Comparison of ENCODE assay signal across 8 cellular contexts in genomic region chr2:24077535-24077877, GRCh38. TPM values are rescaled to one million over a fixed set of nuclear protein-coding genes. Genes with fewer than 3 reads are reported as not detected.
A peak's percentile ranks its signal among the peaks of the same experiment; 100 is the strongest.
DNase-seq lines count a peak whose midpoint lies in the region; TF ChIP-seq lines count a peak whose summit lies in the region.

No MANE protein-coding gene starts in this region.

- peak overlapping the region; percentile 95 for H3K27ac ChIP-seq in duodenal mucosa (ENCODE audit: low read depth, low read length)
- peak overlapping the region; percentile 90 for H3K27ac ChIP-seq in muscle layer of duodenum (ENCODE audit: low read length)

- peaks cover 15 to 22% of the 10 kb centered on the region in 2 donors for H3K4me1 ChIP-seq in duodenal mucosa (ENCODE audit: control insufficient read depth in 1 of 2, insufficient read depth in 2 of 2, low read length in 2 of 2)
- H3K4me1 ChIP-seq in muscle layer of duodenum (ENCODE audit: control insufficient read depth in 1 of 2, insufficient read depth in 2 of 2, low read length in 2 of 2) = peaks cover 0 to 17% of the 10 kb centered on the region in 2 donors

- H3K9me3 ChIP-seq in MG63 = no peaks in the 10 kb centered on the region
- H3K9me3 ChIP-seq in duodenal mucosa (ENCODE audit: control insufficient read depth in 1 of 2, low read length in 2 of 2) = no peaks in the 10 kb centered on the region
- no peaks in the 10 kb centered on the region for H3K9me3 ChIP-seq in muscle layer of duodenum (ENCODE audit: control insufficient read depth in 1 of 2, low read length in 2 of 2)

- peak overlapping the region; percentile 81 to 90 for H3K9ac ChIP-seq in duodenal mucosa (ENCODE audit: low read depth in 1 of 2, low read length in 2 of 2)

- DNase-seq in AG04449 (ENCODE audit: low read depth, low spot score) (no peak), MG63 (no peak), NCI-H510A (lab: John Stamatoyannopoulos, UW) (no peak), islet precursor cell (no peak)
- no peak for DNase-seq in stimulated activated CD4-positive, alpha-beta T cell treated with anti-CD3 and anti-CD28 coated beads, Interleukin-12 subunit alpha, Interleukin-12 subunit beta, amount 100 ng/mL, for 4 hours
- DNase-seq in stimulated activated naive CD4-positive, alpha-beta T cell treated with Interleukin-2 at 50 U/mL for 16 hours (lab: John Stamatoyannopoulos, UW) = no peak

- no peak for TF ChIP-seq CTCF in AG04449 (IDR thresholded peaks at IDR 0.05; ENCODE audit: insufficient read depth, low read length, missing control alignments)

- CTCF ChIA-PET in AG04449 (lab: Yijun Ruan, JAX) = interaction anchor here (1.3 to 2.4 kb wide), 2 partner anchors 152 to 253 kb away, joined by 4 to 12 read pairs; partner anchors contain the start of gene ATAD2B

- H3K27me3 ChIP-seq in MG63 (no peaks in the 10 kb centered on the region), duodenal mucosa (ENCODE audit: control insufficient read depth in 1 of 2, insufficient read depth in 2 of 2, low read length in 2 of 2) (no peaks in the 10 kb centered on the region), muscle layer of duodenum (ENCODE audit: low read depth, low read length) (no peaks in the 10 kb centered on the region)

- POLR2A ChIA-PET in AG04449 (lab: Yijun Ruan, JAX) = interaction anchor here (0.6 to 1.8 kb wide), 3 partner anchors 30 to 307 kb away, joined by 3 to 7 read pairs (median 5); partner anchors contain the start of gene WDCP

- H3K36me3 ChIP-seq in MG63 (peaks cover 15% of the 10 kb centered on the region), duodenal mucosa (ENCODE audit: control insufficient read depth in 1 of 2, insufficient read depth in 2 of 2, low read length in 2 of 2) (peaks cover 16 to 34% of the 10 kb centered on the region in 2 donors), muscle layer of duodenum (ENCODE audit: control insufficient read depth in 1 of 2, insufficient read depth in 2 of 2, low read length in 2 of 2) (peaks cover 22 to 29% of the 10 kb centered on the region in 2 donors)

- H3K4me3 ChIP-seq in AG04449 (ENCODE audit: low read depth, low read length) = peak overlapping the region; percentile 97
- H3K4me3 ChIP-seq in MG63 = peak overlapping the region; percentile 91
- peak overlapping the region; percentile 75 to 88 for H3K4me3 ChIP-seq in duodenal mucosa (ENCODE audit: low read depth in 1 of 2, low read length in 2 of 2)
- peak overlapping the region; percentile 94 to 96 for H3K4me3 ChIP-seq in muscle layer of duodenum (ENCODE audit: low read depth in 1 of 2, low read length in 2 of 2)

RNA-seq across cellular contexts. Expression of gene SF3B6, which starts 1.4 kb away (rescaled TPM):
- 264 and 301 TPM in 2 replicates for total RNA-seq in MG63 (2014; rRNA removed; shearing (Covaris generic); ENCODE audit: low replicate concordance)

RNA-seq across cellular contexts. Expression of gene TP53I3, which starts 7.1 kb away (rescaled TPM):
- total RNA-seq in MG63 (2014; rRNA removed; shearing (Covaris generic); ENCODE audit: low replicate concordance) = 5.0 and 6.5 TPM in 2 replicates

RNA-seq across cellular contexts. Expression of gene FKBP1B, which starts 28.0 kb away (rescaled TPM):
- total RNA-seq in MG63 (2014; rRNA removed; shearing (Covaris generic); ENCODE audit: low replicate concordance) = 5.1 TPM in 1 of 2 replicates, not detected in the other

RNA-seq across cellular contexts. Expression of gene WDCP, which starts 30.3 kb away (rescaled TPM):
- 10.6 and 12.2 TPM in 2 replicates for total RNA-seq in MG63 (2014; rRNA removed; shearing (Covaris generic); ENCODE audit: low replicate concordance)

RNA-seq across cellular contexts. Expression of gene PFN4, which starts 45.6 kb away (rescaled TPM):
- total RNA-seq in MG63 (2014; rRNA removed; shearing (Covaris generic); ENCODE audit: low replicate concordance) = not detected in 2 replicates
